3 cellular contexts compared by ENCODE assay signal in the genomic region with DNA sequence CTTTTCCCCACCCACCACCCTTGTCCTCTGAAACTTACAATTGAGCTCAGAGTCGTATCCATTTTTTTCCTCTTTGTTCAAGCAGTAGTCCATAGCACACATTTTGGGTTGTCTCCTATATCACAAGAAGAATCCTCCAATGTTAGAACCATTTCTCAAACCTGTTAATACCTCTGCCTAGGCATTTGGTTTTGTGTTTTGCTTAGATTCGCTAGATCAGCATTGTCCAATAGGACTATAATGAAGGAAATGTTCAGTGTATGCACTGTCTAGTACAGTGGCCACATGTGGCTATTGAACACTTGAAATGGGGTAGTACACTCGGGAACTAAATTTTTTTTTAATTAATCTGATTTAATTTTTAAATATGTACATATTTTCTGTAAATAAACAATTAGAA.
TF ChIP-seq lines count a peak whose summit lies in the region.

No MANE protein-coding gene starts in this region.

TF ChIP-seq in A549, 52 proteins besides CTCF, POLR2A, EP300 and RAD21:
- TF ChIP-seq MAFK (IDR thresholded peaks at IDR 0.05; ENCODE audit: partially characterized antibody) (peak; percentile 59), FOSB (CRISPR knock-in tag; IDR thresholded peaks at IDR 0.05) (no peak)

TF ChIP-seq in HEK293, 187 proteins besides CTCF, POLR2A, EP300 and RAD21:
- TF ChIP-seq ZNF138 (tag by site-specific recombination; IDR thresholded peaks at IDR 0.05; ENCODE audit: borderline replicate concordance) (no peak), ZFHX2 (tag by site-specific recombination; conservative IDR thresholded peaks at IDR 0.05) (0 out of 2 replicates have a peak, but pooled peaks have one; percentile 10)

TF ChIP-seq in K562, 482 proteins besides CTCF, POLR2A, EP300 and RAD21 (continues in another document):
- no peak for TF ChIP-seq TAL1 (IDR thresholded peaks at IDR 0.05)
- TF ChIP-seq MCM7 (IDR thresholded peaks at IDR 0.05), result no peak
- TF ChIP-seq, protein P1, sequence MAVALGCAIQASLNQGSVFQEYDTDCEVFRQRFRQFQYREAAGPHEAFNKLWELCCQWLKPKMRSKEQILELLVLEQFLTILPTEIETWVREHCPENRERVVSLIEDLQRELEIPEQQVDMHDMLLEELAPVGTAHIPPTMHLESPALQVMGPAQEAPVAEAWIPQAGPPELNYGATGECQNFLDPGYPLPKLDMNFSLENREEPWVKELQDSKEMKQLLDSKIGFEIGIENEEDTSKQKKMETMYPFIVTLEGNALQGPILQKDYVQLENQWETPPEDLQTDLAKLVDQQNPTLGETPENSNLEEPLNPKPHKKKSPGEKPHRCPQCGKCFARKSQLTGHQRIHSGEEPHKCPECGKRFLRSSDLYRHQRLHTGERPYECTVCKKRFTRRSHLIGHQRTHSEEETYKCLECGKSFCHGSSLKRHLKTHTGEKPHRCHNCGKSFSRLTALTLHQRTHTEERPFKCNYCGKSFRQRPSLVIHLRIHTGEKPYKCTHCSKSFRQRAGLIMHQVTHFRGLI (CRISPR knock-in tag; IDR thresholded peaks at IDR 0.05), result 0 out of 2 replicates have a peak, but pooled peaks have one; percentile 13
- TF ChIP-seq ZZZ3 (IDR thresholded peaks at IDR 0.05), result no peak
- TF ChIP-seq NCOA2 (IDR thresholded peaks at IDR 0.05; ENCODE audit: partially characterized antibody in 2 of 2), result no peak
- TF ChIP-seq MAFF (IDR thresholded peaks at IDR 0.05; ENCODE audit: low read length), result peak; percentile 36; the same call in 1 of the 2 replicates
- no peak for TF ChIP-seq MBD2 (IDR thresholded peaks at IDR 0.05; ENCODE audit: borderline replicate concordance, low read depth)
- TF ChIP-seq, protein P2, sequence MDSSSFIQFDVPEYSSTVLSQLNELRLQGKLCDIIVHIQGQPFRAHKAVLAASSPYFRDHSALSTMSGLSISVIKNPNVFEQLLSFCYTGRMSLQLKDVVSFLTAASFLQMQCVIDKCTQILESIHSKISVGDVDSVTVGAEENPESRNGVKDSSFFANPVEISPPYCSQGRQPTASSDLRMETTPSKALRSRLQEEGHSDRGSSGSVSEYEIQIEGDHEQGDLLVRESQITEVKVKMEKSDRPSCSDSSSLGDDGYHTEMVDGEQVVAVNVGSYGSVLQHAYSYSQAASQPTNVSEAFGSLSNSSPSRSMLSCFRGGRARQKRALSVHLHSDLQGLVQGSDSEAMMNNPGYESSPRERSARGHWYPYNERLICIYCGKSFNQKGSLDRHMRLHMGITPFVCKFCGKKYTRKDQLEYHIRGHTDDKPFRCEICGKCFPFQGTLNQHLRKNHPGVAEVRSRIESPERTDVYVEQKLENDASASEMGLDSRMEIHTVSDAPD (CRISPR knock-in tag; IDR thresholded peaks at IDR 0.05), result no peak
- TF ChIP-seq ZNF778 (CRISPR knock-in tag; IDR thresholded peaks at IDR 0.05), result no peak
- no peak for TF ChIP-seq CBX1 (IDR thresholded peaks at IDR 0.05; ENCODE audit: low read depth)
- no peak for TF ChIP-seq JUN (IDR thresholded peaks at IDR 0.05; ENCODE audit: borderline replicate concordance, low read depth, low read length)
- TF ChIP-seq JUN (CRISPR knock-in tag; IDR thresholded peaks at IDR 0.05; ENCODE audit: borderline replicate concordance), result no peak
- TF ChIP-seq, protein P3, sequence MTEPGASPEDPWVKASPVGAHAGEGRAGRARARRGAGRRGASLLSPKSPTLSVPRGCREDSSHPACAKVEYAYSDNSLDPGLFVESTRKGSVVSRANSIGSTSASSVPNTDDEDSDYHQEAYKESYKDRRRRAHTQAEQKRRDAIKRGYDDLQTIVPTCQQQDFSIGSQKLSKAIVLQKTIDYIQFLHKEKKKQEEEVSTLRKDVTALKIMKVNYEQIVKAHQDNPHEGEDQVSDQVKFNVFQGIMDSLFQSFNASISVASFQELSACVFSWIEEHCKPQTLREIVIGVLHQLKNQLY (CRISPR knock-in tag; conservative IDR thresholded peaks at IDR 0.05), result no peak
- TF ChIP-seq SRSF7 (optimal IDR thresholded peaks at IDR 0.05; ENCODE audit: low read depth, low read length), result no peak
- TF ChIP-seq MEF2A (IDR thresholded peaks at IDR 0.05; ENCODE audit: control insufficient read depth, low read depth, low read length), result no peak
- TF ChIP-seq MYBL2 (IDR thresholded peaks at IDR 0.05; ENCODE audit: low read depth), result no peak
- no peak for TF ChIP-seq MYBL2 (CRISPR knock-in tag; IDR thresholded peaks at IDR 0.05; ENCODE audit: borderline replicate concordance)
- no peak for TF ChIP-seq POLR2AphosphoS5 (IDR thresholded peaks at IDR 0.05; ENCODE audit: control insufficient read depth, insufficient read depth, low read depth, low read length)
- TF ChIP-seq, protein P4, sequence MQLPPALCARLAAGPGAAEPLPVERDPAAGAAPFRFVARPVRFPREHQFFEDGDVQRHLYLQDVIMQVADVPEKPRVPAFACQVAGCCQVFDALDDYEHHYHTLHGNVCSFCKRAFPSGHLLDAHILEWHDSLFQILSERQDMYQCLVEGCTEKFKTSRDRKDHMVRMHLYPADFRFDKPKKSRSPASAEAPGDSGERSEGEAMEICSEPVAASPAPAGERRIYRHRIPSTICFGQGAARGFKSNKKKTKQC (CRISPR knock-in tag; IDR thresholded peaks at IDR 0.05), result no peak
- TF ChIP-seq XRCC4 (IDR thresholded peaks at IDR 0.05; ENCODE audit: extremely low read depth, insufficient read depth, insufficient read length), result no peak
- TF ChIP-seq, protein P5, sequence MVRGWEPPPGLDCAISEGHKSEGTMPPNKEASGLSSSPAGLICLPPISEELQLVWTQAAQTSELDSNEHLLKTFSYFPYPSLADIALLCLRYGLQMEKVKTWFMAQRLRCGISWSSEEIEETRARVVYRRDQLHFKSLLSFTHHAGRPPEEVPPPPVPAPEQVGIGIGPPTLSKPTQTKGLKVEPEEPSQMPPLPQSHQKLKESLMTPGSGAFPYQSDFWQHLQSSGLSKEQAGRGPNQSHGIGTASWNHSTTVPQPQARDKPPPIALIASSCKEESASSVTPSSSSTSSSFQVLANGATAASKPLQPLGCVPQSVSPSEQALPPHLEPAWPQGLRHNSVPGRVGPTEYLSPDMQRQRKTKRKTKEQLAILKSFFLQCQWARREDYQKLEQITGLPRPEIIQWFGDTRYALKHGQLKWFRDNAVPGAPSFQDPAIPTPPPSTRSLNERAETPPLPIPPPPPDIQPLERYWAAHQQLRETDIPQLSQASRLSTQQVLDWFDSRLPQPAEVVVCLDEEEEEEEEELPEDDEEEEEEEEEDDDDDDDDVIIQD (CRISPR knock-in tag; IDR thresholded peaks at IDR 0.05), result no peak
- no peak for TF ChIP-seq BRD9 (IDR thresholded peaks at IDR 0.05; ENCODE audit: low read depth, partially characterized antibody)
- TF ChIP-seq, protein P6, sequence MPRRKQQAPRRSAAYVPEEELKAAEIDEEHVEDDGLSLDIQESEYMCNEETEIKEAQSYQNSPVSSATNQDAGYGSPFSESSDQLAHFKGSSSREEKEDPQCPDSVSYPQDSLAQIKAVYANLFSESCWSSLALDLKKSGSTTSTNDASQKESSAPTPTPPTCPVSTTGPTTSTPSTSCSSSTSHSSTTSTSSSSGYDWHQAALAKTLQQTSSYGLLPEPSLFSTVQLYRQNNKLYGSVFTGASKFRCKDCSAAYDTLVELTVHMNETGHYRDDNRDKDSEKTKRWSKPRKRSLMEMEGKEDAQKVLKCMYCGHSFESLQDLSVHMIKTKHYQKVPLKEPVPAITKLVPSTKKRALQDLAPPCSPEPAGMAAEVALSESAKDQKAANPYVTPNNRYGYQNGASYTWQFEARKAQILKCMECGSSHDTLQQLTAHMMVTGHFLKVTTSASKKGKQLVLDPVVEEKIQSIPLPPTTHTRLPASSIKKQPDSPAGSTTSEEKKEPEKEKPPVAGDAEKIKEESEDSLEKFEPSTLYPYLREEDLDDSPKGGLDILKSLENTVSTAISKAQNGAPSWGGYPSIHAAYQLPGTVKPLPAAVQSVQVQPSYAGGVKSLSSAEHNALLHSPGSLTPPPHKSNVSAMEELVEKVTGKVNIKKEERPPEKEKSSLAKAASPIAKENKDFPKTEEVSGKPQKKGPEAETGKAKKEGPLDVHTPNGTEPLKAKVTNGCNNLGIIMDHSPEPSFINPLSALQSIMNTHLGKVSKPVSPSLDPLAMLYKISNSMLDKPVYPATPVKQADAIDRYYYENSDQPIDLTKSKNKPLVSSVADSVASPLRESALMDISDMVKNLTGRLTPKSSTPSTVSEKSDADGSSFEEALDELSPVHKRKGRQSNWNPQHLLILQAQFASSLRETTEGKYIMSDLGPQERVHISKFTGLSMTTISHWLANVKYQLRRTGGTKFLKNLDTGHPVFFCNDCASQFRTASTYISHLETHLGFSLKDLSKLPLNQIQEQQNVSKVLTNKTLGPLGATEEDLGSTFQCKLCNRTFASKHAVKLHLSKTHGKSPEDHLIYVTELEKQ (CRISPR knock-in tag; IDR thresholded peaks at IDR 0.05), result no peak
- no peak for TF ChIP-seq SMARCB1 (IDR thresholded peaks at IDR 0.05; ENCODE audit: insufficient read length, low read depth)
- TF ChIP-seq MXI1 (IDR thresholded peaks at IDR 0.05; ENCODE audit: low read depth, low read length), result no peak
- no peak for TF ChIP-seq ZNF174 (CRISPR knock-in tag; IDR thresholded peaks at IDR 0.05)
- no peak for TF ChIP-seq CSDE1 (IDR thresholded peaks at IDR 0.05)
- TF ChIP-seq, protein P7, sequence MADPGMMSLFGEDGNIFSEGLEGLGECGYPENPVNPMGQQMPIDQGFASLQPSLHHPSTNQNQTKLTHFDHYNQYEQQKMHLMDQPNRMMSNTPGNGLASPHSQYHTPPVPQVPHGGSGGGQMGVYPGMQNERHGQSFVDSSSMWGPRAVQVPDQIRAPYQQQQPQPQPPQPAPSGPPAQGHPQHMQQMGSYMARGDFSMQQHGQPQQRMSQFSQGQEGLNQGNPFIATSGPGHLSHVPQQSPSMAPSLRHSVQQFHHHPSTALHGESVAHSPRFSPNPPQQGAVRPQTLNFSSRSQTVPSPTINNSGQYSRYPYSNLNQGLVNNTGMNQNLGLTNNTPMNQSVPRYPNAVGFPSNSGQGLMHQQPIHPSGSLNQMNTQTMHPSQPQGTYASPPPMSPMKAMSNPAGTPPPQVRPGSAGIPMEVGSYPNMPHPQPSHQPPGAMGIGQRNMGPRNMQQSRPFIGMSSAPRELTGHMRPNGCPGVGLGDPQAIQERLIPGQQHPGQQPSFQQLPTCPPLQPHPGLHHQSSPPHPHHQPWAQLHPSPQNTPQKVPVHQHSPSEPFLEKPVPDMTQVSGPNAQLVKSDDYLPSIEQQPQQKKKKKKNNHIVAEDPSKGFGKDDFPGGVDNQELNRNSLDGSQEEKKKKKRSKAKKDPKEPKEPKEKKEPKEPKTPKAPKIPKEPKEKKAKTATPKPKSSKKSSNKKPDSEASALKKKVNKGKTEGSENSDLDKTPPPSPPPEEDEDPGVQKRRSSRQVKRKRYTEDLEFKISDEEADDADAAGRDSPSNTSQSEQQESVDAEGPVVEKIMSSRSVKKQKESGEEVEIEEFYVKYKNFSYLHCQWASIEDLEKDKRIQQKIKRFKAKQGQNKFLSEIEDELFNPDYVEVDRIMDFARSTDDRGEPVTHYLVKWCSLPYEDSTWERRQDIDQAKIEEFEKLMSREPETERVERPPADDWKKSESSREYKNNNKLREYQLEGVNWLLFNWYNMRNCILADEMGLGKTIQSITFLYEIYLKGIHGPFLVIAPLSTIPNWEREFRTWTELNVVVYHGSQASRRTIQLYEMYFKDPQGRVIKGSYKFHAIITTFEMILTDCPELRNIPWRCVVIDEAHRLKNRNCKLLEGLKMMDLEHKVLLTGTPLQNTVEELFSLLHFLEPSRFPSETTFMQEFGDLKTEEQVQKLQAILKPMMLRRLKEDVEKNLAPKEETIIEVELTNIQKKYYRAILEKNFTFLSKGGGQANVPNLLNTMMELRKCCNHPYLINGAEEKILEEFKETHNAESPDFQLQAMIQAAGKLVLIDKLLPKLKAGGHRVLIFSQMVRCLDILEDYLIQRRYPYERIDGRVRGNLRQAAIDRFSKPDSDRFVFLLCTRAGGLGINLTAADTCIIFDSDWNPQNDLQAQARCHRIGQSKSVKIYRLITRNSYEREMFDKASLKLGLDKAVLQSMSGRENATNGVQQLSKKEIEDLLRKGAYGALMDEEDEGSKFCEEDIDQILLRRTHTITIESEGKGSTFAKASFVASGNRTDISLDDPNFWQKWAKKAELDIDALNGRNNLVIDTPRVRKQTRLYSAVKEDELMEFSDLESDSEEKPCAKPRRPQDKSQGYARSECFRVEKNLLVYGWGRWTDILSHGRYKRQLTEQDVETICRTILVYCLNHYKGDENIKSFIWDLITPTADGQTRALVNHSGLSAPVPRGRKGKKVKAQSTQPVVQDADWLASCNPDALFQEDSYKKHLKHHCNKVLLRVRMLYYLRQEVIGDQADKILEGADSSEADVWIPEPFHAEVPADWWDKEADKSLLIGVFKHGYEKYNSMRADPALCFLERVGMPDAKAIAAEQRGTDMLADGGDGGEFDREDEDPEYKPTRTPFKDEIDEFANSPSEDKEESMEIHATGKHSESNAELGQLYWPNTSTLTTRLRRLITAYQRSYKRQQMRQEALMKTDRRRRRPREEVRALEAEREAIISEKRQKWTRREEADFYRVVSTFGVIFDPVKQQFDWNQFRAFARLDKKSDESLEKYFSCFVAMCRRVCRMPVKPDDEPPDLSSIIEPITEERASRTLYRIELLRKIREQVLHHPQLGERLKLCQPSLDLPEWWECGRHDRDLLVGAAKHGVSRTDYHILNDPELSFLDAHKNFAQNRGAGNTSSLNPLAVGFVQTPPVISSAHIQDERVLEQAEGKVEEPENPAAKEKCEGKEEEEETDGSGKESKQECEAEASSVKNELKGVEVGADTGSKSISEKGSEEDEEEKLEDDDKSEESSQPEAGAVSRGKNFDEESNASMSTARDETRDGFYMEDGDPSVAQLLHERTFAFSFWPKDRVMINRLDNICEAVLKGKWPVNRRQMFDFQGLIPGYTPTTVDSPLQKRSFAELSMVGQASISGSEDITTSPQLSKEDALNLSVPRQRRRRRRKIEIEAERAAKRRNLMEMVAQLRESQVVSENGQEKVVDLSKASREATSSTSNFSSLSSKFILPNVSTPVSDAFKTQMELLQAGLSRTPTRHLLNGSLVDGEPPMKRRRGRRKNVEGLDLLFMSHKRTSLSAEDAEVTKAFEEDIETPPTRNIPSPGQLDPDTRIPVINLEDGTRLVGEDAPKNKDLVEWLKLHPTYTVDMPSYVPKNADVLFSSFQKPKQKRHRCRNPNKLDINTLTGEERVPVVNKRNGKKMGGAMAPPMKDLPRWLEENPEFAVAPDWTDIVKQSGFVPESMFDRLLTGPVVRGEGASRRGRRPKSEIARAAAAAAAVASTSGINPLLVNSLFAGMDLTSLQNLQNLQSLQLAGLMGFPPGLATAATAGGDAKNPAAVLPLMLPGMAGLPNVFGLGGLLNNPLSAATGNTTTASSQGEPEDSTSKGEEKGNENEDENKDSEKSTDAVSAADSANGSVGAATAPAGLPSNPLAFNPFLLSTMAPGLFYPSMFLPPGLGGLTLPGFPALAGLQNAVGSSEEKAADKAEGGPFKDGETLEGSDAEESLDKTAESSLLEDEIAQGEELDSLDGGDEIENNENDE (IDR thresholded peaks at IDR 0.05; ENCODE audit: low read depth, low read length), result no peak
- TF ChIP-seq ZNF282 (CRISPR knock-in tag; IDR thresholded peaks at IDR 0.05), result no peak
- TF ChIP-seq, protein P8, sequence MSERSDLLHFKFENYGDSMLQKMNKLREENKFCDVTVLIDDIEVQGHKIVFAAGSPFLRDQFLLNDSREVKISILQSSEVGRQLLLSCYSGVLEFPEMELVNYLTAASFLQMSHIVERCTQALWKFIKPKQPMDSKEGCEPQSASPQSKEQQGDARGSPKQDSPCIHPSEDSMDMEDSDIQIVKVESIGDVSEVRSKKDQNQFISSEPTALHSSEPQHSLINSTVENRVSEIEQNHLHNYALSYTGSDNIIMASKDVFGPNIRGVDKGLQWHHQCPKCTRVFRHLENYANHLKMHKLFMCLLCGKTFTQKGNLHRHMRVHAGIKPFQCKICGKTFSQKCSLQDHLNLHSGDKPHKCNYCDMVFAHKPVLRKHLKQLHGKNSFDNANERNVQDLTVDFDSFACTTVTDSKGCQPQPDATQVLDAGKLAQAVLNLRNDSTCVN (CRISPR knock-in tag; IDR thresholded peaks at IDR 0.05), result no peak
- TF ChIP-seq DDX20 (tag; IDR thresholded peaks at IDR 0.05; ENCODE audit: low read depth), result no peak
- TF ChIP-seq BACH1 (tag; IDR thresholded peaks at IDR 0.05), result no peak
